ENCODE assay signal across 8 cellular contexts in genomic region chr5:180026320-180026719, GRCh38. TPM values are rescaled to one million over a fixed set of nuclear protein-coding genes. Genes with fewer than 3 reads are reported as not detected.
A peak's percentile ranks its signal among the peaks of the same experiment; 100 is the strongest.
DNase-seq lines count a peak whose midpoint lies in the region; ATAC-seq and TF ChIP-seq lines count a peak whose summit lies in the region.

No MANE protein-coding gene starts in this region.

- no peak overlapping the region for H2AFZ ChIP-seq in fibroblast of lung (ENCODE audit: low read length)

- intact Hi-C loops in natural killer cell (cut with micrococcal nuclease) = no loop called here

- no peak for TF ChIP-seq CTCF in fibroblast of lung (conservative IDR thresholded peaks at IDR 0.05 in 1 of 2, IDR thresholded peaks at IDR 0.05 in 1 of 2; ENCODE audit: low read depth in 1 of 2, low read length in 2 of 2)
- no peak for TF ChIP-seq CTCF in natural killer cell (IDR thresholded peaks at IDR 0.05)
- no peak for TF ChIP-seq CTCF in GM13976 (IDR thresholded peaks at IDR 0.05; ENCODE audit: borderline replicate concordance, control extremely low read depth, extremely low read depth, insufficient read depth, missing control alignments)

- no peaks in the 10 kb centered on the region for H3K9me3 Mint-ChIP-seq in natural killer cell

- H3K9ac ChIP-seq in fibroblast of lung (ENCODE audit: insufficient read depth, low read length) = no peak overlapping the region

- in situ Hi-C loops in GM13976 (cut with MboI; ENCODE audit: low sequenced_read_pairs, unreplicated experiment) = no loop called here

- H3K27me3 ChIP-seq in fibroblast of lung (ENCODE audit: control insufficient read depth, insufficient read depth, low read length) = no peaks in the 10 kb centered on the region

- DNase-seq in ELR (ENCODE audit: low read depth) (peak; percentile 65), RKO (ENCODE audit: low spot score) (peak; percentile 47), fibroblast of lung (ENCODE audit: low read depth in 2 of 2) (peak; percentile 37 to 86), natural killer cell (no peak), iPS-NIHi7 (ENCODE audit: extremely low spot score) (no peak), GM13976 (ENCODE audit: low spot score) (no peak), midbrain (lab: John Stamatoyannopoulos, UW) (no peak)
- no peak for DNase-seq in activated T-cell treated with anti-CD3 and anti-CD28 coated beads, Interleukin-2, amount 50 U/mL, for 1 hour

- H3K27me3 Mint-ChIP-seq in natural killer cell (ENCODE audit: low read depth in 2 of 2) = no peaks in the 10 kb centered on the region

- H3K4me1 Mint-ChIP-seq in natural killer cell = peaks cover 20% of the 10 kb centered on the region in 2 donors

- no peaks in the 10 kb centered on the region for H3K79me2 ChIP-seq in fibroblast of lung (ENCODE audit: control insufficient read depth, insufficient read depth, low read length)

- no peaks in the 10 kb centered on the region for H4K20me1 ChIP-seq in fibroblast of lung (ENCODE audit: control insufficient read depth, extremely low read depth, insufficient read depth, low read length)

- no peak overlapping the region for H3K27ac ChIP-seq in fibroblast of lung (ENCODE audit: insufficient read depth, low read length)

- peak; percentile 50 to 84 (median 79) for ATAC-seq in natural killer cell

- H3K36me3 Mint-ChIP-seq in natural killer cell = no peaks in the 10 kb centered on the region

- no peaks in the 10 kb centered on the region for H3K36me3 ChIP-seq in fibroblast of lung (ENCODE audit: control insufficient read depth, insufficient read depth, low read length)

- no peak overlapping the region for H3K4me2 ChIP-seq in fibroblast of lung (ENCODE audit: extremely low read depth, insufficient read depth, low read length)

- no peak overlapping the region for H3K4me3 Mint-ChIP-seq in natural killer cell

- H3K9me3 ChIP-seq in fibroblast of lung (ENCODE audit: control insufficient read depth, insufficient read depth, low read depth, low read length) = no peaks in the 10 kb centered on the region

- no peaks in the 10 kb centered on the region for H3K4me1 ChIP-seq in fibroblast of lung (ENCODE audit: control insufficient read depth, extremely low read depth, insufficient read depth, low read length)

- no peak overlapping the region for H3K4me3 ChIP-seq in fibroblast of lung (replicated peaks in 1 of 4; ENCODE audit: control extremely low read depth in 1 of 4, insufficient read depth in 1 of 4, low read depth in 3 of 4, low read length in 4 of 4)

- peak overlapping the region in 1 of 2 donors; percentile 78 for H3K27ac Mint-ChIP-seq in natural killer cell

RNA-seq across cellular contexts. Expression of gene RNF130, which starts 45.2 kb away (rescaled TPM):
- 14.7 and 18.2 TPM in 2 replicates for total RNA-seq in fibroblast of lung
- polyA plus RNA-seq in fibroblast of lung = 24.4 and 32.4 TPM in 2 replicates
- polyA plus RNA-seq in fibroblast of lung (2012) = 19.2 and 22.2 TPM in 2 replicates
- 4.1 and 5.3 TPM in 2 replicates for polyA minus RNA-seq in fibroblast of lung (ENCODE audit: low replicate concordance)
- 10 to 100 TPM; 24.4 to 35.0 (median 25.5) TPM for total RNA-seq in natural killer cell

Comparison
In these comparisons a context has a peak if more than half of its experiments do, and no peak if none do; other contexts are left out.
1. DNase-seq: peak in ELR (single experiment), RKO (single experiment) and fibroblast of lung (2 of 2); none in natural killer cell (single experiment), activated T-cell treated with anti-CD3 and anti-CD28 coated beads, Interleukin-2, amount 50 U/mL, for 1 hour (single experiment), iPS-NIHi7 (single experiment), GM13976 (single experiment) and midbrain (single experiment).